ENCODE assay signal across 29 cellular contexts in genomic region chr12:92196368-92196767, GRCh38.
"Had no signal": no experiment of that assay in that cellular context is flagged by ENCODE, and none has a peak within 500 bp of the region (broad histone marks: within the 10 kb centered on the region; RNA-seq: fewer than 3 reads in every experiment).

No MANE protein-coding gene starts in this region.

- ATAC-seq: activated CD8-positive, alpha-beta T cell treated with anti-CD3 and anti-CD28 coated beads for 36 hours; activated T-cell treated with anti-CD3 and anti-CD28 coated beads, Interleukin-2, amount 50 U/mL, for 4 hours; activated T-helper 17 cell treated with anti-CD3 and anti-CD28 coated beads, Interleukin-2, amount 50 U/mL, for 72 hours; foreskin keratinocyte; gastrocnemius medialis; heart left ventricle had no signal

- FAIRE-seq: astrocyte, bronchial epithelial cell had no signal

- H3K4me3 ChIP-seq: coronary artery, dorsolateral prefrontal cortex, esophagus muscularis mucosa, gastrocnemius medialis, heart left ventricle had no signal

- H3K27me3 ChIP-seq: brain microvascular endothelial cell, dorsolateral prefrontal cortex, esophagus muscularis mucosa, foreskin keratinocyte, gastrocnemius medialis, heart left ventricle had no signal

- DNase-seq: activated CD4-positive, alpha-beta T cell treated with anti-CD3 and anti-CD28 coated beads for 4 hours; activated CD4-positive, alpha-beta T cell treated with anti-CD3 and anti-CD28 coated beads, Interleukin-2, amount 10 ng/mL, durations not matched to agents 7 days and 5 days; activated CD4-positive, alpha-beta T cell treated with anti-CD3 and anti-CD28 coated beads, Interleukin-2, amount 50 U/mL, for 48 hours; activated CD4-positive, CD25-positive, alpha-beta regulatory T cell; activated CD4-positive, CD25-positive, alpha-beta regulatory T cell treated with anti-CD3 and anti-CD28 coated beads, Interleukin-2, amount 50 U/mL, for 72 hours; activated CD8-positive, alpha-beta memory T cell treated with anti-CD3 and anti-CD28 coated beads for 24 hours; activated CD8-positive, alpha-beta T cell treated with anti-CD3 and anti-CD28 coated beads for 36 hours; activated effector memory CD4-positive, alpha-beta T cell treated with Interleukin-2 at 50 U/mL for 16 hours; activated gamma-delta T cell treated with Interleukin-2 at 50 U/mL for 16 hours; activated naive CD4-positive, alpha-beta T cell treated with anti-CD3 and anti-CD28 coated beads, Interleukin-2, amount 50 U/mL, for 16 hours; activated naive CD4-positive, alpha-beta T cell treated with Interleukin-2 at 50 U/mL for 16 hours; activated T-cell treated with anti-CD3 and anti-CD28 coated beads, Interleukin-2, amount 50 U/mL, for 4 hours; amniotic stem cell; anterior cingulate cortex; brain microvascular endothelial cell; dorsolateral prefrontal cortex; effector memory CD4-positive, alpha-beta T cell; endodermal cell; foreskin keratinocyte; gastrocnemius medialis; glutamatergic neuron; heart left ventricle; T1000; WERI-Rb-1 had no signal

- H3K27ac ChIP-seq: brain microvascular endothelial cell, coronary artery, dorsolateral prefrontal cortex, esophagus muscularis mucosa, foreskin keratinocyte, gastrocnemius medialis, heart left ventricle, WERI-Rb-1 had no signal

- H3K4me1 ChIP-seq: esophagus muscularis mucosa, foreskin keratinocyte, gastrocnemius medialis, heart left ventricle had no signal

- H3K9me3 ChIP-seq: esophagus muscularis mucosa, gastrocnemius medialis had no signal

- H3K36me3 ChIP-seq: brain microvascular endothelial cell, esophagus muscularis mucosa, gastrocnemius medialis, heart left ventricle, WERI-Rb-1 had no signal
